8 cellular contexts compared by ENCODE assay signal in the genomic region with DNA sequence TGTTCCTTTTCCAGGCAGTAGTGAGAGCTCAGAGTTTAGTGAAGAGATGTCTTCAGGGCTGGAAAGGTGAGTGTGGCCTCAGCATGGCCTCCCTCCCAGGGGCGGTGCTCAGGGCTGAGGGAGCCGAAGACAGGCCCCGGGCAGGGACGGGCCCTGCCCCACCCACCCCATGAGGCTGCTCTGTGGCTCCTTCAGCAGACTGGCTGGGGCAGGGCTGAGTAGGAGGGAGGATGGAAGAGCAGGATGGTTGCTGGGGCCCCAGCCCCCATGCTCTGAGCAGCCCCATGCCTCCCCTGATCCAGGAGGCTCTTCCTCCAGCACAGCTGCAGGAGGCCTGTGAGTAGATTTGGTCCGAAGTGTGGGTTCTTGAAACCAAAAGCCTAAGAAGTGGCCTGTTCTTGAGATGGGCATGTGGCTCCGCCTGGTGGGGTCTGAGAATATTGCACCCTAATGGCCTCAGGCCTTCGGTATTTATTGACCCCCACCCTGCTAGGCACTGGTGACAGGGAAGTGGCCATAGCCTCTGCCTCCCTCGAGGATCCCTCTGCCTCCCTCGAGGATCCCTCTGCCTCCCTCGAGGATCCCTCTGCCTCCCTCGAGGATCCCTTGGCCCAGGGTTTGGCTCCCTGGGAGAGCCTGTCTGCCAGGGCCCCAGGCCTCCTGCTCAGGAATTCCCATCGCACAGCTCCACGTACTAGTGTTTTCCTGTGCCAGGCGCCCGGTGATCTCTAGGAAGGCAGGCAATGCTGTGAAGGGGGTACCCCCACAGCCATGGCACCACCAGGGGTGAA.
DNase-seq lines count a peak whose midpoint lies in the region; ATAC-seq and TF ChIP-seq lines count a peak whose summit lies in the region.

No MANE protein-coding gene starts in this region.

- no peak overlapping the region for H2AFZ ChIP-seq in Loucy (ENCODE audit: low read length)

- no peaks in the 10 kb centered on the region for H4K20me1 ChIP-seq in Loucy (ENCODE audit: insufficient read depth, low read length, poor library complexity, severe bottlenecking)

- H3K9me3 ChIP-seq in Loucy (ENCODE audit: insufficient read depth, low read depth, low read length) (no peaks in the 10 kb centered on the region), vagina (no peaks in the 10 kb centered on the region)

- no peak overlapping the region for H3K4me2 ChIP-seq in Loucy (ENCODE audit: low read depth, low read length, poor library complexity, severe bottlenecking)

- H3K9ac ChIP-seq in Loucy (ENCODE audit: low read depth, low read length, poor library complexity, severe bottlenecking) (no peak overlapping the region), rectal smooth muscle tissue (ENCODE audit: low read length) (no peak overlapping the region)

- H3K4me3 ChIP-seq in Loucy (ENCODE audit: low read length, poor library complexity, severe bottlenecking) (no peak overlapping the region), rectal smooth muscle tissue (ENCODE audit: low read length) (no peak overlapping the region), vagina (no peak overlapping the region)

- no peaks in the 10 kb centered on the region for H3K27me3 Mint-ChIP-seq in activated naive CD8-positive, alpha-beta T cell treated with anti-CD3 and anti-CD28 coated beads, Interleukin-2, amount 50 U/mL, for 24 hours

- H3F3A ChIP-seq in Loucy (ENCODE audit: low read depth), result no peaks in the 10 kb centered on the region

- no peaks in the 10 kb centered on the region for H3K4me1 Mint-ChIP-seq in activated naive CD8-positive, alpha-beta T cell treated with anti-CD3 and anti-CD28 coated beads, Interleukin-2, amount 50 U/mL, for 24 hours

- H3K4me1 ChIP-seq in Loucy (ENCODE audit: insufficient read depth, low read length, poor library complexity, severe bottlenecking) (no peaks in the 10 kb centered on the region), rectal smooth muscle tissue (ENCODE audit: control insufficient read depth, insufficient read depth, low read length) (peaks cover 23% of the 10 kb centered on the region), vagina (peaks cover 43% of the 10 kb centered on the region)

- H3K27ac ChIP-seq in rectal smooth muscle tissue (ENCODE audit: low read depth, low read length) (peak overlapping the region; percentile 66), vagina (peak overlapping the region; percentile 87)

- H3K36me3 ChIP-seq in Loucy (ENCODE audit: insufficient read depth, low read length), result no peaks in the 10 kb centered on the region
- H3K36me3 ChIP-seq in rectal smooth muscle tissue (ENCODE audit: control insufficient read depth, insufficient read depth, low read length), result no peaks in the 10 kb centered on the region
- no peaks in the 10 kb centered on the region for H3K36me3 ChIP-seq in vagina

- peak; percentile 19 for DNase-seq in NCI-H1105 treated with DMSO at 0.1 percent for 48 hours (lab: John Stamatoyannopoulos, UW)
- DNase-seq in NCI-H1105 (lab: John Stamatoyannopoulos, UW), result no peak
- peak; percentile 58 for DNase-seq in T follicular helper cell (ENCODE audit: low read depth)
- peak; percentile 81 for DNase-seq in activated naive CD8-positive, alpha-beta T cell treated with anti-CD3 and anti-CD28 coated beads, Interleukin-2, amount 50 U/mL, for 24 hours
- DNase-seq in left ventricle myocardium superior, result peak; percentile 84
- no peak for DNase-seq in vagina (ENCODE audit: extremely low spot score in 2 of 2)

- H3K4me3 Mint-ChIP-seq in activated naive CD8-positive, alpha-beta T cell treated with anti-CD3 and anti-CD28 coated beads, Interleukin-2, amount 50 U/mL, for 24 hours, result no peak overlapping the region

- intact Hi-C loops in left ventricle myocardium superior (cut with micrococcal nuclease) (loop anchor here (2.0 to 5.0 kb wide), 2 partner anchors 234 to 257 kb away; no protein-coding TSS in a partner anchor), vagina (cut with DNase I) (loop anchor here (5.0 kb wide), 1 partner anchor 257 kb away; no protein-coding TSS in a partner anchor)

- ATAC-seq in activated naive CD8-positive, alpha-beta T cell treated with anti-CD3 and anti-CD28 coated beads, Interleukin-2, amount 50 U/mL, for 24 hours, result peak; percentile 49
- ATAC-seq in left ventricle myocardium superior, result peak; percentile 65

- TF ChIP-seq POLR2A in vagina (IDR thresholded peaks at IDR 0.05), result no peak

- H3K27ac Mint-ChIP-seq in activated naive CD8-positive, alpha-beta T cell treated with anti-CD3 and anti-CD28 coated beads, Interleukin-2, amount 50 U/mL, for 24 hours, result no peak overlapping the region

- no peaks in the 10 kb centered on the region for H3K36me3 Mint-ChIP-seq in activated naive CD8-positive, alpha-beta T cell treated with anti-CD3 and anti-CD28 coated beads, Interleukin-2, amount 50 U/mL, for 24 hours (ENCODE audit: low read depth)

- no peaks in the 10 kb centered on the region for H3K79me2 ChIP-seq in Loucy (ENCODE audit: insufficient read depth, low read length)

- H3K27me3 ChIP-seq in Loucy (ENCODE audit: insufficient read depth, low read length, poor library complexity, severe bottlenecking) (no peaks in the 10 kb centered on the region), rectal smooth muscle tissue (ENCODE audit: control insufficient read depth, insufficient read depth, low read length) (no peaks in the 10 kb centered on the region), vagina (no peaks in the 10 kb centered on the region)

- H3K9me2 ChIP-seq in Loucy (replicated peaks; ENCODE audit: low read depth, low read length), result no peaks in the 10 kb centered on the region

- TF ChIP-seq CTCF in Loucy (conservative IDR thresholded peaks at IDR 0.05; ENCODE audit: low read length) (peak; percentile 92), vagina (IDR thresholded peaks at IDR 0.05) (peak; percentile 92 to 97 (median 94))

- H3K9me3 Mint-ChIP-seq in activated naive CD8-positive, alpha-beta T cell treated with anti-CD3 and anti-CD28 coated beads, Interleukin-2, amount 50 U/mL, for 24 hours, result no peaks in the 10 kb centered on the region

Comparison
In these comparisons a context has a peak if more than half of its experiments do, and no peak if none do; other contexts are left out.
1. DNase-seq: peak in NCI-H1105 treated with DMSO at 0.1 percent for 48 hours (single experiment), T follicular helper cell (single experiment), activated naive CD8-positive, alpha-beta T cell treated with anti-CD3 and anti-CD28 coated beads, Interleukin-2, amount 50 U/mL, for 24 hours (single experiment) and left ventricle myocardium superior (single experiment); none in NCI-H1105 (single experiment) and vagina (0 of 2).